Comparison of ENCODE assay signal across 8 cellular contexts in genomic region chr5:149446794-149447193, GRCh38.
DNase-seq lines count a peak whose midpoint lies in the region; ATAC-seq, FAIRE-seq and TF ChIP-seq lines count a peak whose summit lies in the region.
"Not testable (repeated sequence)": the region's sequence is repeated elsewhere in the genome, so short reads cannot be mapped to it uniquely, and the experiment has no call there.

No MANE protein-coding gene starts in this region.

- peaks cover 51% of the 10 kb centered on the region for H3K4me1 Mint-ChIP-seq in type B pancreatic cell (ENCODE audit: unreplicated experiment)

- H3K4me1 ChIP-seq in A549 (peaks cover 24% of the 10 kb centered on the region), K562 (replicated peaks in 1 of 2; ENCODE audit: control insufficient read depth in 2 of 2, insufficient read depth in 2 of 2, low read length in 2 of 2) (peaks cover 45 to 53% of the 10 kb centered on the region in 2 experiments), endothelial cell of umbilical vein (ENCODE audit: control insufficient read depth, extremely low read depth, insufficient read depth, low read length) (peaks cover 44% of the 10 kb centered on the region), heart right ventricle (peaks cover 30 to 80% (median 69%) of the 10 kb centered on the region in 9 donors), lower lobe of right lung (peaks cover 50% of the 10 kb centered on the region), parathyroid adenoma (peaks cover 17% of the 10 kb centered on the region)

- TF ChIP-seq EP300 in A549 (IDR thresholded peaks at IDR 0.05); K562 (IDR thresholded peaks at IDR 0.05; ENCODE audit: low read length): not testable (repeated sequence)

- not testable (repeated sequence) for H3K9me3 Mint-ChIP-seq in type B pancreatic cell

- H3K4me3 Mint-ChIP-seq in type B pancreatic cell, result not testable (repeated sequence)

- H3K79me2 ChIP-seq in K562 (ENCODE audit: control insufficient read depth, insufficient read depth, low read length); endothelial cell of umbilical vein (ENCODE audit: control insufficient read depth, insufficient read depth, low read length); parathyroid adenoma: not testable (repeated sequence)

- TF ChIP-seq POLR2A in A549 (IDR thresholded peaks at IDR 0.05; ENCODE audit: low read length); K562 (conservative IDR thresholded peaks at IDR 0.05); endothelial cell of umbilical vein (IDR thresholded peaks at IDR 0.05; ENCODE audit: low read depth, low read length): not testable (repeated sequence)

- not testable (repeated sequence) for H3K27me3 ChIP-seq in K562 (ENCODE audit: control insufficient read depth in 2 of 2, insufficient read depth in 2 of 2, low read length in 2 of 2); endothelial cell of umbilical vein (ENCODE audit: control insufficient read depth in 2 of 2, insufficient read depth in 2 of 2, low read length in 2 of 2); heart right ventricle; lower lobe of right lung (ENCODE audit: low read depth); parathyroid adenoma (ENCODE audit: control insufficient read depth, insufficient read depth, low read length)

- not testable (repeated sequence) for H3K9me1 ChIP-seq in K562 (ENCODE audit: control insufficient read depth, insufficient read depth, low read length); endothelial cell of umbilical vein (replicated peaks; ENCODE audit: control insufficient read depth, extremely low read depth, insufficient read depth, low read length)

- H3K27me3 Mint-ChIP-seq in type B pancreatic cell, result not testable (repeated sequence)

- not testable (repeated sequence) for DNase-seq in A549 (ENCODE audit: low read depth in 1 of 2, low spot score in 1 of 2); K562 (ENCODE audit: extremely low read depth in 1 of 4, low spot score in 3 of 4); endothelial cell of umbilical vein (ENCODE audit: low read depth, low spot score); heart right ventricle; lower lobe of right lung; type B pancreatic cell (ENCODE audit: extremely low spot score, unreplicated experiment)

- H3K36me3 ChIP-seq in K562 (ENCODE audit: control insufficient read depth, insufficient read depth, low read length); endothelial cell of umbilical vein (ENCODE audit: control insufficient read depth in 2 of 2, extremely low read depth in 1 of 2, insufficient read depth in 2 of 2, low read length in 2 of 2); heart right ventricle; lower lobe of right lung; parathyroid adenoma (ENCODE audit: control insufficient read depth, insufficient read depth, low read length): not testable (repeated sequence)

- not testable (repeated sequence) for H3K4me2 ChIP-seq in A549; K562 (ENCODE audit: insufficient read depth, low read length); endothelial cell of umbilical vein (ENCODE audit: insufficient read depth, low read length); parathyroid adenoma (ENCODE audit: low read length)

- not testable (repeated sequence) for TF ChIP-seq CTCF in A549 (IDR thresholded peaks at IDR 0.05); K562 (IDR thresholded peaks at IDR 0.05 in 2 of 3, conservative IDR thresholded peaks at IDR 0.05 in 1 of 3; ENCODE audit: insufficient read depth in 2 of 3, low read depth in 1 of 3, low read length in 3 of 3); endothelial cell of umbilical vein (IDR thresholded peaks at IDR 0.05; ENCODE audit: extremely low read depth in 1 of 2, insufficient read depth in 1 of 2, low read depth in 1 of 2, low read length in 2 of 2); heart right ventricle (IDR thresholded peaks at IDR 0.05); lower lobe of right lung (IDR thresholded peaks at IDR 0.05); parathyroid adenoma (IDR thresholded peaks at IDR 0.05); type B pancreatic cell (conservative IDR thresholded peaks at IDR 0.05)

- in situ Hi-C loops in K562 (cut with MboI), result not testable (repeated sequence)

- intact Hi-C loops in K562 (cut with micrococcal nuclease); endothelial cell of umbilical vein (cut with micrococcal nuclease); lower lobe of right lung (cut with DNase I): not testable (repeated sequence)
- intact Hi-C loops in heart right ventricle (cut with DNase I), result loop anchor here in 1 of 10 donors (5.0 kb wide), 1 partner anchor 36 kb away; no protein-coding TSS in a partner anchor

- not testable (repeated sequence) for H3K9me3 ChIP-seq in A549; K562 (replicated peaks; ENCODE audit: control insufficient read depth, insufficient read depth, low read depth, low read length); endothelial cell of umbilical vein (replicated peaks; ENCODE audit: control insufficient read depth, insufficient read depth, low read length); heart right ventricle; lower lobe of right lung; parathyroid adenoma (ENCODE audit: control insufficient read depth, low read length)

- H4K20me1 ChIP-seq in K562 (replicated peaks; ENCODE audit: control insufficient read depth, insufficient read depth, low read length); endothelial cell of umbilical vein (replicated peaks; ENCODE audit: control insufficient read depth, extremely low read depth, insufficient read depth, low read length): not testable (repeated sequence)

- not testable (repeated sequence) for H3K36me3 Mint-ChIP-seq in type B pancreatic cell

- not testable (repeated sequence) for BruUV-seq in K562 (replicated peaks; lab: Mats Ljungman, UMichigan); endothelial cell of umbilical vein (replicated peaks; lab: Mats Ljungman, UMichigan)

- dilution Hi-C loops in endothelial cell of umbilical vein (cut with MboI; ENCODE audit: extremely low pct_ligation_motif_present, low sequenced_read_pairs), result not testable (repeated sequence)

- peak overlapping the region; percentile 12 for H3K27ac Mint-ChIP-seq in type B pancreatic cell

- peak overlapping the region; percentile 75 to 89; a peak in 5 of 6 replicates for H3K27ac ChIP-seq in A549
- not testable (repeated sequence) for H3K27ac ChIP-seq in K562 (ENCODE audit: extremely low read depth, low read depth, low read length); parathyroid adenoma
- peak overlapping the region; percentile 51 for H3K27ac ChIP-seq in endothelial cell of umbilical vein (ENCODE audit: insufficient read depth, low read depth, low read length)
- peak overlapping the region in 9 of 10 donors; percentile 19 to 93 (median 59) for H3K27ac ChIP-seq in heart right ventricle
- peak overlapping the region; percentile 44 for H3K27ac ChIP-seq in lower lobe of right lung
- peak overlapping the region in 13 of 21 experiments; percentile 35 to 79 (median 62) for H3K27ac ChIP-seq in skin epidermis

- CTCF ChIA-PET in A549 (lab: Yijun Ruan, JAX), result interaction anchor here (0.9 to 52.1 kb wide), 10 partner anchors 8 to 172 kb away, joined by 3 to 1709 read pairs (median 16); partner anchors contain the start of genes CSNK1A1, IL17B and PCYOX1L
- CTCF ChIA-PET in K562 (lab: Yijun Ruan, JAX; ENCODE audit: low intra/inter-chr PET ratio), result interaction anchor here (0.7 kb wide), 1 partner anchor 105 kb away, joined by 3 read pairs; no protein-coding TSS in a partner anchor
- CTCF ChIA-PET in endothelial cell of umbilical vein (lab: Charles Lee), result interaction anchor here (0.8 to 4.4 kb wide), 13 partner anchors 12 to 171 kb away, joined by 3 to 26 read pairs (median 4); no protein-coding TSS in a partner anchor

- WGBS in A549 (ENCODE audit: missing lambda C conversion rate), result 95% methylated on average over 3 of the region's 3 CpGs
- WGBS in K562 (ENCODE audit: insufficient coverage, low coverage, missing lambda C conversion rate), result 100% methylated on average over 1 of the region's 3 CpGs
- 96 to 98% methylated on average over 3 of the region's 3 CpGs for WGBS in heart right ventricle, 2 donors

- POLR2A ChIA-PET in A549 (lab: Yijun Ruan, JAX), result interaction anchor here (0.9 to 3.6 kb wide), 2 partner anchors 104 to 115 kb away, joined by 3 to 28 read pairs; partner anchors contain the start of gene CSNK1A1
- POLR2A ChIA-PET in K562 (lab: Yijun Ruan, JAX), result interaction anchor here (0.9 to 3.2 kb wide), 6 partner anchors 8 to 85 kb away, joined by 3 to 18 read pairs (median 4); no protein-coding TSS in a partner anchor
- POLR2A ChIA-PET in endothelial cell of umbilical vein (lab: Charles Lee), result interaction anchor here (0.6 kb wide), 1 partner anchor 53 kb away, joined by 6 read pairs; no protein-coding TSS in a partner anchor

- not testable (repeated sequence) for TF ChIP-seq RAD21 in A549 (conservative IDR thresholded peaks at IDR 0.05 in 1 of 2, IDR thresholded peaks at IDR 0.05 in 1 of 2); K562 (CRISPR knock-in tag; conservative IDR thresholded peaks at IDR 0.05 in 1 of 2, IDR thresholded peaks at IDR 0.05 in 1 of 2)

- not testable (repeated sequence) for H2AFZ ChIP-seq in K562 (ENCODE audit: low read depth, low read length); endothelial cell of umbilical vein (ENCODE audit: low read depth, low read length)
- peak overlapping the region; percentile 48 for H2AFZ ChIP-seq in parathyroid adenoma

- FAIRE-seq in A549 (lab: Jason Lieb, UNC); K562 (lab: Jason Lieb, UNC); endothelial cell of umbilical vein (lab: Jason Lieb, UNC): not testable (repeated sequence)

- not testable (repeated sequence) for H3K9ac ChIP-seq in K562 (ENCODE audit: insufficient read depth in 1 of 2, low read depth in 2 of 2, low read length in 2 of 2); endothelial cell of umbilical vein (replicated peaks; ENCODE audit: extremely low read depth, insufficient read depth, low read length); parathyroid adenoma

- not testable (repeated sequence) for H3K4me3 ChIP-seq in A549; K562; endothelial cell of umbilical vein (replicated peaks in 1 of 3; ENCODE audit: insufficient read depth in 1 of 3, low read depth in 1 of 3, low read length in 3 of 3); heart right ventricle; lower lobe of right lung; parathyroid adenoma (ENCODE audit: low read depth, low read length); skin epidermis

- ATAC-seq in A549, K562, heart right ventricle, lower lobe of right lung: not testable (repeated sequence)
